Comparison of ENCODE assay signal across 6 cellular contexts in genomic region chr4:22532117-22532516, GRCh38.
"Had no signal": no experiment of that assay in that cellular context is flagged by ENCODE, and none has a peak within 500 bp of the region (broad histone marks: within the 10 kb centered on the region; RNA-seq: fewer than 3 reads in every experiment).

No MANE protein-coding gene starts in this region.

- H3K4me2 ChIP-seq: GM23338 had no signal

- H3K4me3 ChIP-seq: GM23338 had no signal

- H3K27ac ChIP-seq: HL-60 had no signal

- H3K36me3 Mint-ChIP-seq: IgD-negative memory B cell had no signal

- H3K27me3 Mint-ChIP-seq: IgD-negative memory B cell had no signal

- H3K4me3 Mint-ChIP-seq: GM23338, H9, IgD-negative memory B cell had no signal

- H3K27ac Mint-ChIP-seq: GM23338, H9, IgD-negative memory B cell had no signal

- DNase-seq: H9, HCEC 1CT had no signal

- H3K4me1 Mint-ChIP-seq: GM23338, H9 had no signal

- ATAC-seq: GM23338, HepG2 had no signal
